13 cellular contexts compared by ENCODE assay signal in the genomic region with DNA sequence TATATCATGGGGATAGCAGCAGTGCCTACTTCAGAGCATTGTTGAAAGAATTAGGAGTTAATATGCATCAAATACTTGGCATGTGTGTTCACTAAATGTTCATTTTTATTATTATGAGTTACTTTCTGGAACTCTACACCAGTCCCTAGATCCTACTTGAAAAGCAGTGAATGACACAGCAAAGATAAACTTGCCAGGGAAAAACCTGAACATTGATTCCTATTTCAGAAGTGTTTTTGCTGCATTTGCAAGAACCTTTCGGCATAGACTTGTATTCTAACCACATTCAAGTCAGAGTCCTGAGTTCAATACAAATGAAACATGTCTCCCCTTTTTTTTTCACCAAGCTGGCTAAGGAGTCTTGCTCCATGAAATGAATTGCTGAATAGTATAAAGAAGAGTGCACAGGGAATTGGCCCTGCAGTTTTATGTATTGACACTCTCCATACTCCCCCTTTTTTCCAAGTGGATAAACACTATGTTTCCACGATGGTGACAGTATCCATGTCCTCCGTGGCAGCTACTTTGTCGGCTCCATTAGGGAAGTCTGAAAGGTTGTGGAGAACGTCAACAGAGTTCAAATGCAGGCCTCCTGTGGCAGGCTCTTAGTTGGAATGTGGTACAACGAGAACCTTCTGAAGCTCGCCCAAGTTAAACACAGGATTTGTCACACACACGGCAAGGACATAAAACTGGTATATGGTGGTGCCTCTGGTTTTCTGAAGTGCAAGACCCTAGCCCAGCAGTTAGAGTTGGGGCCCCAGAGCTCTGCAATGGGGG.
A peak's percentile ranks its signal among the peaks of the same experiment; 100 is the strongest.
DNase-seq lines count a peak whose midpoint lies in the region; ATAC-seq, FAIRE-seq and TF ChIP-seq lines count a peak whose summit lies in the region.
"Had no signal": no experiment of that assay in that cellular context is flagged by ENCODE, and none has a peak within 500 bp of the region (broad histone marks: within the 10 kb centered on the region; RNA-seq: fewer than 3 reads in every experiment).

No MANE protein-coding gene starts in this region.

- peak overlapping the region; percentile 91 to 95 (median 94) for H3K27ac Mint-ChIP-seq in CD4-positive, CD25-positive, alpha-beta regulatory T cell
- H3K27ac Mint-ChIP-seq: effector memory CD8-positive, alpha-beta T cell had no signal

- WGBS in esophagus, 2 donors = 43 to 50% methylated on average over 8 of the region's 8 CpGs
- WGBS in pancreas, 2 donors = 23 to 27% methylated on average over 8 of the region's 8 CpGs

- H3K4me3 ChIP-seq in CD4-positive, CD25-positive, alpha-beta regulatory T cell (ENCODE audit: low read depth, low read length) = no peak overlapping the region
- H3K4me3 ChIP-seq in esophagus (ENCODE audit: low read depth in 1 of 2, low read length in 2 of 2) = no peak overlapping the region
- H3K4me3 ChIP-seq in pancreas = no peak overlapping the region
- H3K4me3 ChIP-seq: ascending aorta, right atrium auricular region had no signal

- no peak for ATAC-seq in CD4-positive, CD25-positive, alpha-beta regulatory T cell (ENCODE audit: low read depth in 2 of 2)
- peak; percentile 86 to 97 (median 93) for ATAC-seq in pancreas
- ATAC-seq in HG02852 (IDR thresholded peaks at IDR 0.05; ENCODE audit: unreplicated experiment) = no peak
- ATAC-seq: effector memory CD8-positive, alpha-beta T cell had no signal

- no peaks in the 10 kb centered on the region for H3K27me3 ChIP-seq in CD4-positive, CD25-positive, alpha-beta regulatory T cell (ENCODE audit: control insufficient read depth, insufficient read depth, low read length)
- H3K27me3 ChIP-seq in esophagus (ENCODE audit: control insufficient read depth in 1 of 2, insufficient read depth in 2 of 2, low read length in 2 of 2) = no peaks in the 10 kb centered on the region
- no peaks in the 10 kb centered on the region for H3K27me3 ChIP-seq in pancreas
- H3K27me3 ChIP-seq: ascending aorta, right atrium auricular region had no signal

- H3K9me3 Mint-ChIP-seq in CD4-positive, CD25-positive, alpha-beta regulatory T cell = peaks cover 0 to 11% (median 5%) of the 10 kb centered on the region in 7 donors
- H3K9me3 Mint-ChIP-seq: effector memory CD8-positive, alpha-beta T cell had no signal

- TF ChIP-seq CTCF in pancreas (IDR thresholded peaks at IDR 0.05) = no peak

- H3K4me1 Mint-ChIP-seq in CD4-positive, CD25-positive, alpha-beta regulatory T cell = peaks cover 36 to 77% (median 59%) of the 10 kb centered on the region in 4 donors

- H3K9me3 ChIP-seq in CD4-positive, CD25-positive, alpha-beta regulatory T cell (ENCODE audit: control insufficient read depth in 2 of 2, low read length in 2 of 2) = no peaks in the 10 kb centered on the region
- H3K9me3 ChIP-seq in esophagus (ENCODE audit: control insufficient read depth in 2 of 2, insufficient read depth in 1 of 2, low read depth in 1 of 2, low read length in 1 of 2) = no peaks in the 10 kb centered on the region
- no peaks in the 10 kb centered on the region for H3K9me3 ChIP-seq in pancreas
- H3K9me3 ChIP-seq: ascending aorta, right atrium auricular region had no signal

- H3K36me3 ChIP-seq in CD4-positive, CD25-positive, alpha-beta regulatory T cell (ENCODE audit: control insufficient read depth, insufficient read depth, low read length) = no peaks in the 10 kb centered on the region
- H3K36me3 ChIP-seq in esophagus (ENCODE audit: control insufficient read depth in 2 of 2, insufficient read depth in 2 of 2, low read length in 1 of 2) (no peaks in the 10 kb centered on the region), pancreas (no peaks in the 10 kb centered on the region)
- H3K36me3 ChIP-seq: ascending aorta, right atrium auricular region had no signal

- H3K36me3 Mint-ChIP-seq in CD4-positive, CD25-positive, alpha-beta regulatory T cell = peaks cover 12% of the 10 kb centered on the region

- peaks cover 47% of the 10 kb centered on the region for H3K4me1 ChIP-seq in CD4-positive, CD25-positive, alpha-beta regulatory T cell (ENCODE audit: control insufficient read depth, insufficient read depth, low read length, poor library complexity, severe bottlenecking)
- H3K4me1 ChIP-seq in esophagus (ENCODE audit: control insufficient read depth in 2 of 2, insufficient read depth in 2 of 2, low read length in 1 of 2) (peaks cover 4 to 10% of the 10 kb centered on the region in 2 donors), pancreas (peaks cover 0 to 20% (median 13%) of the 10 kb centered on the region in 3 donors)
- H3K4me1 ChIP-seq: right atrium auricular region had no signal

- no peak for DNase-seq in CD4-positive, CD25-positive, alpha-beta regulatory T cell
- DNase-seq in HT-29 (ENCODE audit: low spot score) = peak; percentile 61
- DNase-seq in pancreas = peak in 3 of 6 donors; percentile 42 to 55 (median 48)
- DNase-seq in COR-L47 (lab: John Stamatoyannopoulos, UW) = no peak
- DNase-seq in DMS 273 treated with DMSO at 0.1 percent for 48 hours (lab: John Stamatoyannopoulos, UW) = no peak
- DNase-seq: activated CD8-positive, alpha-beta memory T cell treated with anti-CD3 and anti-CD28 coated beads, Interleukin-2, amount 50 U/mL, for 48 hours; Calu3; effector memory CD8-positive, alpha-beta T cell; hippocampal formation had no signal

- H3K27me3 Mint-ChIP-seq in CD4-positive, CD25-positive, alpha-beta regulatory T cell = no peaks in the 10 kb centered on the region
- H3K27me3 Mint-ChIP-seq: effector memory CD8-positive, alpha-beta T cell had no signal

- no peak overlapping the region for H3K27ac ChIP-seq in CD4-positive, CD25-positive, alpha-beta regulatory T cell (ENCODE audit: insufficient read depth, low read length, poor library complexity, severe bottlenecking)
- H3K27ac ChIP-seq in esophagus (ENCODE audit: low read depth in 2 of 2, low read length in 1 of 2) = peak overlapping the region; percentile 68 to 71
- peak overlapping the region in 2 of 4 donors; percentile 25 to 56 for H3K27ac ChIP-seq in pancreas
- H3K27ac ChIP-seq: ascending aorta had no signal

- intact Hi-C loops in pancreas (cut with DNase I) = no loop called here

- FAIRE-seq in pancreas (lab: Jason Lieb, UNC) = no peak

- no peak overlapping the region for H3K4me3 Mint-ChIP-seq in CD4-positive, CD25-positive, alpha-beta regulatory T cell
- H3K4me3 Mint-ChIP-seq: effector memory CD8-positive, alpha-beta T cell had no signal

Comparison
In these comparisons a context has a peak if more than half of its experiments do, and no peak if none do; other contexts are left out.
1. ATAC-seq: peak in pancreas (4 of 4); none in CD4-positive, CD25-positive, alpha-beta regulatory T cell (0 of 2) and HG02852 (single experiment).